Comparison of ENCODE assay signal across 26 cellular contexts in the genomic region with DNA sequence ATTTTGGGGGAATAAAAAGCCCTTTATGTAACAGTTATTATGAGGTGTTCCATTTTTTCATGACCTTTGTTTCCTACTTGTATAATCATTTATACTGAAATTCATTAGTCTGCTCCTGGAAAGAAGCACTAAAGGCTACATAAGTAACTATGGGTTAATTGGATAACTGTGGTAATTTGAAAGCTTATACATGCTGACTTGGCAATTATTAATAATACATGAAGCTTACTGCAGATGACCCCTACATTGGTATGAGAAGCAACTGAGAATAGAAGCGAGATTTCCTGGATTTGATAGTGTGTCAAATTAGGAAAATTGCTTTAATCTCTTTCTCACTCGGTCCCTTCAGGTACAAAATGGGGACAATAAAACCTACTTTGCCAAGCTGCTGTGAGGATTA.
"Had no signal": no experiment of that assay in that cellular context is flagged by ENCODE, and none has a peak within 500 bp of the region (broad histone marks: within the 10 kb centered on the region; RNA-seq: fewer than 3 reads in every experiment).

No MANE protein-coding gene starts in this region.

- ATAC-seq: effector memory CD8-positive, alpha-beta T cell; esophagus mucosa; gastrocnemius medialis; heart right ventricle; left cardiac atrium; left lung; left ventricle myocardium superior; lower lobe of right lung; mucosa of descending colon had no signal

- DNase-seq: colonic mucosa; cortex of kidney; effector CD8-positive, alpha-beta T cell; effector memory CD8-positive, alpha-beta T cell; endodermal cell; erythroblast; esophagus squamous epithelium; foreskin fibroblast; foreskin melanocyte; gastrocnemius medialis; glutamatergic neuron; head of caudate nucleus; heart right ventricle; hippocampal formation; left cardiac atrium; left lung; left ventricle myocardium superior; lower lobe of right lung; mesenchymal stem cell; mucosa of descending colon; naive B cell had no signal

- H3K4me1 ChIP-seq: colonic mucosa, gastrocnemius medialis, heart right ventricle, left lung, lower lobe of right lung had no signal

- H3K27me3 ChIP-seq: colonic mucosa, esophagus squamous epithelium, gastrocnemius medialis, heart right ventricle, left lung had no signal

- H3K9me3 ChIP-seq: colonic mucosa, esophagus squamous epithelium, gastrocnemius medialis, heart right ventricle, left lung, lower lobe of right lung, mucosa of descending colon had no signal

- H3K27ac ChIP-seq: colonic mucosa, epithelial cell of prostate, esophagus squamous epithelium, gastrocnemius medialis, heart right ventricle, left lung, lower lobe of right lung had no signal

- H3K36me3 ChIP-seq: colonic mucosa, esophagus squamous epithelium, gastrocnemius medialis, heart right ventricle, left lung, lower lobe of right lung had no signal

- H3K4me3 ChIP-seq: colonic mucosa, esophagus squamous epithelium, gastrocnemius medialis, heart right ventricle, left lung, lower lobe of right lung, mucosa of descending colon had no signal

- FAIRE-seq: endometrium, islet of Langerhans, keratinocyte had no signal
